Comparison of ENCODE assay signal across 8 cellular contexts in genomic region chr2:144516417-144516980, GRCh38. TPM values are rescaled to one million over a fixed set of nuclear protein-coding genes. Genes with fewer than 3 reads are reported as not detected.
A peak's percentile ranks its signal among the peaks of the same experiment; 100 is the strongest.
DNase-seq lines count a peak whose midpoint lies in the region; ATAC-seq and TF ChIP-seq lines count a peak whose summit lies in the region.

No MANE protein-coding gene starts in this region.

- intact Hi-C loops in activated CD8-positive, alpha-beta T cell treated with anti-CD3 and anti-CD28 coated beads for 36 hours (cut with micrococcal nuclease): loop anchor here (5.0 to 10.0 kb wide), 3 partner anchors 184 to 332 kb away; a partner anchor contains a TSS
- intact Hi-C loops in Right ventricle myocardium superior (cut with DNase I): loop anchor here (10.0 kb wide), 1 partner anchor 182 kb away; a partner anchor contains a TSS

- peak overlapping the region; percentile 76 for H3K27ac ChIP-seq in rectal smooth muscle tissue (ENCODE audit: low read depth, low read length)

- peak overlapping the region; percentile 62 for H3K4me3 ChIP-seq in rectal smooth muscle tissue (ENCODE audit: low read length)

- POLR2A ChIA-PET in activated CD8-positive, alpha-beta T cell treated with anti-CD3 and anti-CD28 coated beads for 36 hours (lab: Charles Lee): no interaction called here

- no peaks in the 10 kb centered on the region for H3K9me3 Mint-ChIP-seq in activated CD8-positive, alpha-beta T cell treated with anti-CD3 and anti-CD28 coated beads for 36 hours

- H3K36me3 Mint-ChIP-seq in activated CD8-positive, alpha-beta T cell treated with anti-CD3 and anti-CD28 coated beads for 36 hours (ENCODE audit: low read depth): peaks cover 9% of the 10 kb centered on the region

- H3K4me1 Mint-ChIP-seq in activated CD8-positive, alpha-beta T cell treated with anti-CD3 and anti-CD28 coated beads for 36 hours (ENCODE audit: low read depth): peaks cover 30% of the 10 kb centered on the region

- peak; percentile 37 for DNase-seq in activated T-cell treated with anti-CD3 and anti-CD28 coated beads, Interleukin-2, amount 50 U/mL, for 1 hour
- DNase-seq in activated T-cell treated with anti-CD3 and anti-CD28 coated beads for 4 hours: no peak
- DNase-seq in activated CD8-positive, alpha-beta T cell treated with anti-CD3 and anti-CD28 coated beads for 36 hours: peak; percentile 44
- DNase-seq in Right ventricle myocardium superior: peak; percentile 51
- no peak for DNase-seq in DMS114 treated with DMSO at 0.1 percent for 48 hours (lab: John Stamatoyannopoulos, UW; ENCODE audit: unreplicated experiment)
- no peak for DNase-seq in DMS153 treated with DMSO at 0.1 percent for 48 hours (lab: John Stamatoyannopoulos, UW; ENCODE audit: unreplicated experiment)

- H3K9ac ChIP-seq in rectal smooth muscle tissue (ENCODE audit: low read length): no peak overlapping the region

- H3K4me3 Mint-ChIP-seq in activated CD8-positive, alpha-beta T cell treated with anti-CD3 and anti-CD28 coated beads for 36 hours: peak overlapping the region; percentile 74

- peaks cover 27% of the 10 kb centered on the region for H3K27me3 Mint-ChIP-seq in activated CD8-positive, alpha-beta T cell treated with anti-CD3 and anti-CD28 coated beads for 36 hours

- CTCF ChIA-PET in activated CD8-positive, alpha-beta T cell treated with anti-CD3 and anti-CD28 coated beads for 36 hours (lab: Charles Lee): no interaction called here

- H3K4me1 ChIP-seq in rectal smooth muscle tissue (ENCODE audit: control insufficient read depth, insufficient read depth, low read length): no peaks in the 10 kb centered on the region

- peak; percentile 14 for ATAC-seq in HG03095 (IDR thresholded peaks at IDR 0.05; ENCODE audit: unreplicated experiment)
- peak; percentile 17 for ATAC-seq in activated CD8-positive, alpha-beta T cell treated with anti-CD3 and anti-CD28 coated beads for 36 hours
- peak; percentile 0 for ATAC-seq in Right ventricle myocardium superior (ENCODE audit: poor library complexity)

- H3K27ac Mint-ChIP-seq in activated CD8-positive, alpha-beta T cell treated with anti-CD3 and anti-CD28 coated beads for 36 hours: peak overlapping the region; percentile 88

- H3K36me3 ChIP-seq in rectal smooth muscle tissue (ENCODE audit: control insufficient read depth, insufficient read depth, low read length): no peaks in the 10 kb centered on the region

- H3K27me3 ChIP-seq in rectal smooth muscle tissue (ENCODE audit: control insufficient read depth, insufficient read depth, low read length): no peaks in the 10 kb centered on the region

- no peak for TF ChIP-seq CTCF in activated CD8-positive, alpha-beta T cell treated with anti-CD3 and anti-CD28 coated beads for 36 hours (IDR thresholded peaks at IDR 0.05)

RNA-seq across cellular contexts. Expression of gene ZEB2, which starts 3.4 kb away (rescaled TPM):
- 10 to 100 TPM; 13.5 to 14.9 TPM for total RNA-seq in activated CD8-positive, alpha-beta T cell treated with anti-CD3 and anti-CD28 coated beads for 36 hours
- total RNA-seq in Right ventricle myocardium superior: 81.0 TPM

Comparison
In these comparisons a context has a peak if more than half of its experiments do, and no peak if none do; other contexts are left out.
1. DNase-seq: peak in activated T-cell treated with anti-CD3 and anti-CD28 coated beads, Interleukin-2, amount 50 U/mL, for 1 hour (single experiment), activated CD8-positive, alpha-beta T cell treated with anti-CD3 and anti-CD28 coated beads for 36 hours (single experiment) and Right ventricle myocardium superior (single experiment); none in activated T-cell treated with anti-CD3 and anti-CD28 coated beads for 4 hours (single experiment), DMS114 treated with DMSO at 0.1 percent for 48 hours (single experiment) and DMS153 treated with DMSO at 0.1 percent for 48 hours (single experiment).
2. Peak in every context shown above with its lines, with median percentiles within 50 percentile points of each other: ATAC-seq.